In the genomic region with DNA sequence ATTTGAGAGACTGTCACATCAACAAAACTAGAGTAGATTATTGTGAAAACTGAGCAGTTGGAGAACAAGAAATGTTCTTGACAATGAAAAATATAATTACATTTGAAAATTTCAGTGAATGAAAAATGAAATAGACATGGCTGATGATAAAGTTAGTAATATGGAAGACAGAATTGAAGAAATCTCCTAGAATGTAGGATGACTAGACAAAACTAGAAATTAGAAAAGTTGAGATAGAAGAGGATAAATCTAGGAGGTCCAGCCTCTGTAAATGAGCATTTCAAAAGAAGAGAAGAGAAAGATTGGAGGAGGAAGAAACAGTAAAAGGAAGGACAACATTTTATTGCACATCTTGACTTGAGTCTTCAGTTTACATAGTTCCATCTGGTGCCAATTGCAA, we compare ENCODE assay signal across 29 cellular contexts.
"Had no signal": no experiment of that assay in that cellular context is flagged by ENCODE, and none has a peak within 500 bp of the region (broad histone marks: within the 10 kb centered on the region; RNA-seq: fewer than 3 reads in every experiment).

No MANE protein-coding gene starts in this region.

- H3K4me3 Mint-ChIP-seq: activated CD4-positive, alpha-beta T cell treated with anti-CD3 and anti-CD28 coated beads, Interleukin-2, amount 10 ng/mL, durations not matched to agents 7 days and 5 days; activated CD8-positive, alpha-beta T cell treated with anti-CD3 and anti-CD28 coated beads, Interleukin-2, amount 10 ng/mL, durations not matched to agents 7 days and 5 days; activated naive CD4-positive, alpha-beta T cell treated with anti-CD3 and anti-CD28 coated beads, Interleukin-2, amount 50 U/mL, for 24 hours; activated naive CD8-positive, alpha-beta T cell treated with anti-CD3 and anti-CD28 coated beads, Interleukin-2, amount 10 ng/mL, durations not matched to agents 7 days and 5 days; activated T-cell treated with anti-CD3 and anti-CD28 coated beads, Interleukin-2, amount 50 U/mL, for 24 hours; brain; T-helper 1 cell treated with Interleukin-12 subunit alpha and Interleukin-12 subunit beta and Interleukin-4 antibody, amounts not matched to agents 30 μg/mL and 1 μg/mL, for 36 hours; T-helper 2 cell treated with Interferon-gamma antibody and Interleukin-4, amounts not matched to agents 5 μg/mL and 100 μg/mL, for 36 hours had no signal

- H3K36me3 Mint-ChIP-seq: brain had no signal

- H3K36me3 ChIP-seq: MG63, Peyer's patch had no signal

- H3K9me3 ChIP-seq: Peyer's patch had no signal

- DNase-seq: activated CD4-positive, alpha-beta T cell treated with anti-CD3 and anti-CD28 coated beads, Interleukin-2, amount 10 ng/mL, durations not matched to agents 7 days and 5 days; activated CD4-positive, alpha-beta T cell treated with anti-CD3 and anti-CD28 coated beads, Interleukin-2, amount 50 U/mL, for 48 hours; activated CD8-positive, alpha-beta T cell treated with anti-CD3 and anti-CD28 coated beads, Interleukin-2, amount 10 ng/mL, durations not matched to agents 7 days and 5 days; activated gamma-delta T cell; activated naive CD4-positive, alpha-beta T cell treated with Interleukin-2 at 50 U/mL for 16 hours; activated naive CD8-positive, alpha-beta T cell treated with anti-CD3 and anti-CD28 coated beads, Interleukin-2, amount 10 ng/mL, durations not matched to agents 7 days and 5 days; activated T-cell treated with anti-CD3 and anti-CD28 coated beads, Interleukin-2, amount 50 U/mL, for 24 hours; central memory CD4-positive, alpha-beta T cell; Kasumi-1; KG1; MG63; MV-4-11; NCI-H1092; NCI-H1436 treated with DMSO at 0.1 percent for 48 hours; NCI-H1694 treated with DMSO at 0.1 percent for 48 hours; NCI-H2029; NCI-H345; NCI-H524 treated with DMSO at 0.1 percent for 48 hours; NK-92 treated with Interleukin-12 subunit alpha and Interleukin-12 subunit beta, amount 100 ng/mL, for 24 hours; PC-3; Peyer's patch; Right ventricle myocardium superior had no signal

- H3K27me3 Mint-ChIP-seq: activated naive CD4-positive, alpha-beta T cell treated with anti-CD3 and anti-CD28 coated beads, Interleukin-2, amount 50 U/mL, for 24 hours; activated T-cell treated with anti-CD3 and anti-CD28 coated beads, Interleukin-2, amount 50 U/mL, for 24 hours had no signal

- H3K4me3 ChIP-seq: MG63, Peyer's patch had no signal

- H3K27me3 ChIP-seq: MG63, Peyer's patch had no signal

- H3K9me3 Mint-ChIP-seq: activated naive CD4-positive, alpha-beta T cell treated with anti-CD3 and anti-CD28 coated beads, Interleukin-2, amount 50 U/mL, for 24 hours had no signal

- H3K4me1 ChIP-seq: Peyer's patch had no signal

- H3K27ac ChIP-seq: Peyer's patch, RWPE1 had no signal

- H3K27ac Mint-ChIP-seq: activated CD4-positive, alpha-beta T cell treated with anti-CD3 and anti-CD28 coated beads, Interleukin-2, amount 10 ng/mL, durations not matched to agents 7 days and 5 days; activated CD8-positive, alpha-beta T cell treated with anti-CD3 and anti-CD28 coated beads, Interleukin-2, amount 10 ng/mL, durations not matched to agents 7 days and 5 days; activated naive CD4-positive, alpha-beta T cell treated with anti-CD3 and anti-CD28 coated beads, Interleukin-2, amount 50 U/mL, for 24 hours; activated naive CD8-positive, alpha-beta T cell treated with anti-CD3 and anti-CD28 coated beads, Interleukin-2, amount 10 ng/mL, durations not matched to agents 7 days and 5 days; activated T-cell treated with anti-CD3 and anti-CD28 coated beads, Interleukin-2, amount 50 U/mL, for 24 hours; activated T-helper 2 cell treated with anti-CD3 and anti-CD28 coated beads, Interferon-gamma antibody, Interleukin-2, Interleukin-4, amounts not matched to agents 10 μg/mL and 5 μg/mL and 100 μg/mL, durations not matched to agents 14 hours and 24 hours and 36 hours; brain; T-helper 1 cell treated with Interleukin-12 subunit alpha and Interleukin-12 subunit beta and Interleukin-4 antibody, amounts not matched to agents 30 μg/mL and 1 μg/mL, for 36 hours; T-helper 2 cell treated with Interferon-gamma antibody and Interleukin-4, amounts not matched to agents 5 μg/mL and 100 μg/mL, for 36 hours had no signal

- H3K4me1 Mint-ChIP-seq: activated naive CD4-positive, alpha-beta T cell treated with anti-CD3 and anti-CD28 coated beads, Interleukin-2, amount 50 U/mL, for 24 hours; brain had no signal

- ATAC-seq: activated CD8-positive, alpha-beta T cell treated with anti-CD3 and anti-CD28 coated beads, Interleukin-2, amount 10 ng/mL, durations not matched to agents 7 days and 5 days; PC-3 had no signal

- FAIRE-seq: TTC549 had no signal
